24 cellular contexts compared by ENCODE assay signal in the genomic region with DNA sequence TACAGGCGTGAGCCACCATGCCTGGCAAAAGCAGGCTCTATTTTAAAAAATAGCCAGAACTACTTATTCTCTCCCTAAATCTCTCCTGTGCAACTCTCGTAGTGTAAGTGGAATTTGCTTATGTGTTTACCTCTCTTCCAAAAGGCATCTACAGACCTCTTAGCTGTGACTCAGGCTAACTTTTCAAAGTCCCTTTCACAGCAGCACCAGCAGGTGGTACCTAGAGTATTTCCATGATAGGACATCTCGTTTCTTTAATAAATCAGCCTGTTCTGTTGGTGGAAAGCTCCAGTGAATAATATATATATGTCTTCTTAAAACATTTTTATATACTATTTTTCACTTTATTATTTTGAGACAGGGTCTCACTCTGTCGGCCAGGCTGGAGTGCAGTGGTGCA.
DNase-seq lines count a peak whose midpoint lies in the region; ATAC-seq and TF ChIP-seq lines count a peak whose summit lies in the region.
"Had no signal": no experiment of that assay in that cellular context is flagged by ENCODE, and none has a peak within 500 bp of the region (broad histone marks: within the 10 kb centered on the region; RNA-seq: fewer than 3 reads in every experiment).

No MANE protein-coding gene starts in this region.

- BruUV-seq in IMR-90 (replicated peaks; lab: Mats Ljungman, UMichigan) = no TSS peak

- peak; percentile 16 for TF ChIP-seq CTCF in GM12865 (IDR thresholded peaks at IDR 0.05; ENCODE audit: insufficient read depth, low read depth, low read length, missing control alignments)
- 0 out of 2 replicates have a peak, but pooled peaks have one; percentile 1 for TF ChIP-seq CTCF in IMR-90 (conservative IDR thresholded peaks at IDR 0.05; ENCODE audit: low read depth, low read length)
- TF ChIP-seq CTCF in astrocyte of the spinal cord (IDR thresholded peaks at IDR 0.05; ENCODE audit: low read depth, low read length) = peak; percentile 18
- no peak for TF ChIP-seq CTCF in CD14-positive monocyte (IDR thresholded peaks at IDR 0.05)

- H3K4me1 ChIP-seq in IMR-90 (ENCODE audit: control insufficient read depth, insufficient read depth, low read length) (no peaks in the 10 kb centered on the region), mesendoderm (ENCODE audit: control insufficient read depth, low read depth, low read length) (peaks cover 2% of the 10 kb centered on the region)
- H3K4me1 ChIP-seq: prostate gland, stomach had no signal

- H2AK9ac ChIP-seq in IMR-90 (replicated peaks; ENCODE audit: low read depth, low read length, poor library complexity) = no peak overlapping the region

- no peaks in the 10 kb centered on the region for H4K20me1 ChIP-seq in IMR-90 (ENCODE audit: insufficient read depth, low read length)

- H2AK5ac ChIP-seq in IMR-90 (ENCODE audit: low read depth, low read length) = no peak overlapping the region
- no peak overlapping the region for H2AK5ac ChIP-seq in mesendoderm (ENCODE audit: low read length)

- no peaks in the 10 kb centered on the region for H3K27me3 Mint-ChIP-seq in activated T-cell treated with anti-CD3 and anti-CD28 coated beads, Interleukin-2, amount 50 U/mL, for 4 hours (ENCODE audit: low read depth)
- peaks cover 0 to 3% (median 0%) of the 10 kb centered on the region in 3 donors for H3K27me3 Mint-ChIP-seq in CD14-positive monocyte (ENCODE audit: low read depth in 3 of 3)

- TF ChIP-seq POLR2A in IMR-90 (IDR thresholded peaks at IDR 0.05; ENCODE audit: low read depth, low read length) = no peak

- no peak overlapping the region for H3K27ac Mint-ChIP-seq in CD14-positive monocyte
- H3K27ac Mint-ChIP-seq: activated naive CD4-positive, alpha-beta T cell treated with anti-CD3 and anti-CD28 coated beads for 36 hours; activated T-cell treated with anti-CD3 and anti-CD28 coated beads, Interleukin-2, amount 50 U/mL, for 24 hours had no signal

- intact Hi-C loops in IMR-90 (cut with micrococcal nuclease) (no loop called here), CD14-positive monocyte (cut with micrococcal nuclease) (no loop called here)

- H3K9me1 ChIP-seq in IMR-90 (ENCODE audit: insufficient read depth, low read length) = peaks cover 16% of the 10 kb centered on the region; the same call in 1 of the 2 replicates

- H2AFZ ChIP-seq in IMR-90 (replicated peaks; ENCODE audit: low read length, poor library complexity) = no peak overlapping the region

- no peaks in the 10 kb centered on the region for H3K9me3 ChIP-seq in IMR-90 (ENCODE audit: control insufficient read depth, insufficient read depth, low read length)
- H3K9me3 ChIP-seq: heart left ventricle, left ventricle myocardium inferior, prostate gland, stomach, upper lobe of left lung had no signal

- no peak for TF ChIP-seq RAD21 in IMR-90 (IDR thresholded peaks at IDR 0.05; ENCODE audit: low read length)

- no peak overlapping the region for H2BK20ac ChIP-seq in IMR-90 (ENCODE audit: low read depth, low read length)

- dilution Hi-C loops in IMR-90 (cut with HindIII; ENCODE audit: low sequenced_read_pairs, unreplicated experiment) = no loop called here

- no peak overlapping the region for H3K56ac ChIP-seq in IMR-90 (ENCODE audit: extremely low read depth, insufficient read depth, low read length)
- H3K56ac ChIP-seq in mesendoderm (ENCODE audit: low read length) = no peak overlapping the region

- no peak overlapping the region for H3K4me3 Mint-ChIP-seq in activated T-cell treated with anti-CD3 and anti-CD28 coated beads, Interleukin-2, amount 50 U/mL, for 4 hours
- H3K4me3 Mint-ChIP-seq in CD14-positive monocyte = no peak overlapping the region
- H3K4me3 Mint-ChIP-seq: activated naive CD4-positive, alpha-beta T cell treated with anti-CD3 and anti-CD28 coated beads for 36 hours; activated T-cell treated with anti-CD3 and anti-CD28 coated beads, Interleukin-2, amount 50 U/mL, for 24 hours; IgD-negative memory B cell had no signal

- in situ Hi-C loops in IMR-90 (cut with MboI; ENCODE audit: low sequenced_read_pairs) (no loop called here), astrocyte of the spinal cord (cut with HindIII; ENCODE audit: low sequenced_read_pairs) (no loop called here)

- no peak for DNase-seq in GM12865 (ENCODE audit: low read depth)
- DNase-seq in IMR-90 = peak; percentile 6
- no peak for DNase-seq in astrocyte of the spinal cord (ENCODE audit: low read depth, low spot score)
- peak; percentile 50 for DNase-seq in mesendoderm
- no peak for DNase-seq in NCI-H510A (lab: John Stamatoyannopoulos, UW)
- DNase-seq in activated T-cell treated with anti-CD3 and anti-CD28 coated beads, Interleukin-2, amount 50 U/mL, for 4 hours = no peak
- no peak for DNase-seq in CD14-positive monocyte (ENCODE audit: low spot score)
- DNase-seq in NCI-H226 = no peak
- DNase-seq: activated CD4-positive, CD25-positive, alpha-beta regulatory T cell treated with anti-CD3 and anti-CD28 coated beads, Interleukin-2, amount 50 U/mL, for 72 hours; activated naive CD4-positive, alpha-beta T cell treated with anti-CD3 and anti-CD28 coated beads for 36 hours; activated T-cell treated with anti-CD3 and anti-CD28 coated beads, Interleukin-2, amount 50 U/mL, for 24 hours; amygdala; DMS79; effector memory CD4-positive, alpha-beta T cell; heart left ventricle; left ventricle myocardium inferior; MV-4-11; NCI-H1930; NCI-H510A treated with DMSO at 0.1 percent for 48 hours; stimulated activated CD4-positive, alpha-beta T cell treated with anti-CD3 and anti-CD28 coated beads, Interleukin-4, amount 100 ng/mL, for 24 hours; stomach; upper lobe of left lung had no signal

- H4K8ac ChIP-seq in IMR-90 (ENCODE audit: low read depth in 2 of 2, low read length in 2 of 2) = no peak overlapping the region
- no peak overlapping the region for H4K8ac ChIP-seq in mesendoderm (ENCODE audit: low read depth, low read length)

- ATAC-seq in IMR-90 (ENCODE audit: low read depth) = no peak
- no peak for ATAC-seq in activated T-cell treated with anti-CD3 and anti-CD28 coated beads, Interleukin-2, amount 50 U/mL, for 4 hours
- ATAC-seq: heart left ventricle had no signal

- WGBS in IMR-90 (ENCODE audit: extremely low coverage in 2 of 2, insufficient read length in 1 of 2), 2 experiments = no CpG with 5 or more reads among the region's 4 CpGs
- WGBS in mesendoderm (ENCODE audit: extremely low coverage, insufficient coverage, low lambda C conversion rate) = no CpG with 5 or more reads among the region's 4 CpGs

- no peak overlapping the region for H4K91ac ChIP-seq in IMR-90 (ENCODE audit: insufficient read depth, low read depth, low read length)

- H4K5ac ChIP-seq in IMR-90 (ENCODE audit: low read depth, low read length) (no peak overlapping the region), mesendoderm (ENCODE audit: low read length) (no peak overlapping the region)

- H3K4me2 ChIP-seq in IMR-90 (ENCODE audit: low read depth, low read length) (no peak overlapping the region), mesendoderm (ENCODE audit: low read length) (no peak overlapping the region)

- H3K23ac ChIP-seq in IMR-90 (ENCODE audit: low read depth, low read length) (no peak overlapping the region), mesendoderm (ENCODE audit: low read length) (no peak overlapping the region)

- H2BK5ac ChIP-seq in IMR-90 (ENCODE audit: low read depth, low read length, poor library complexity, severe bottlenecking) (no peak overlapping the region), mesendoderm (ENCODE audit: low read length) (no peak overlapping the region)

- no peak overlapping the region for H3K4me3 ChIP-seq in GM12865 (ENCODE audit: low read depth, low read length)
- H3K4me3 ChIP-seq in IMR-90 (ENCODE audit: insufficient read depth, low read depth, low read length) = no peak overlapping the region
- no peak overlapping the region for H3K4me3 ChIP-seq in astrocyte of the spinal cord (ENCODE audit: low read depth, low read length)
- H3K4me3 ChIP-seq in mesendoderm (ENCODE audit: low read length) = no peak overlapping the region
- H3K4me3 ChIP-seq: heart left ventricle, left ventricle myocardium inferior, prostate gland, stomach, upper lobe of left lung had no signal

- POLR2A ChIA-PET in IMR-90 (lab: Charles Lee; ENCODE audit: unreplicated experiment) = no interaction called here

- H3K27me3 ChIP-seq in IMR-90 (ENCODE audit: control insufficient read depth, insufficient read depth, low read length) (no peaks in the 10 kb centered on the region), mesendoderm (ENCODE audit: insufficient read depth, low read length, poor library complexity) (no peaks in the 10 kb centered on the region)
- H3K27me3 ChIP-seq: heart left ventricle, stomach, upper lobe of left lung had no signal

- H3K27ac ChIP-seq in IMR-90 (ENCODE audit: insufficient read depth, low read length) = no peak overlapping the region
- no peak overlapping the region for H3K27ac ChIP-seq in mesendoderm (ENCODE audit: low read depth, low read length)
- H3K27ac ChIP-seq: left ventricle myocardium inferior, prostate gland, stomach, upper lobe of left lung had no signal

- no peak overlapping the region for H2BK15ac ChIP-seq in IMR-90 (ENCODE audit: low read depth, low read length)
- no peak overlapping the region for H2BK15ac ChIP-seq in mesendoderm (replicated peaks; ENCODE audit: low read depth)

- peaks cover 8% of the 10 kb centered on the region for H3K79me2 ChIP-seq in mesendoderm (ENCODE audit: control insufficient read depth, insufficient read depth, low read length)

- H3K9me3 Mint-ChIP-seq in activated T-cell treated with anti-CD3 and anti-CD28 coated beads, Interleukin-2, amount 50 U/mL, for 4 hours = no peaks in the 10 kb centered on the region
- no peaks in the 10 kb centered on the region for H3K9me3 Mint-ChIP-seq in CD14-positive monocyte
- H3K9me3 Mint-ChIP-seq: activated naive CD4-positive, alpha-beta T cell treated with anti-CD3 and anti-CD28 coated beads for 36 hours; activated T-cell treated with anti-CD3 and anti-CD28 coated beads, Interleukin-2, amount 50 U/mL, for 24 hours; IgD-negative memory B cell had no signal

- H2BK120ac ChIP-seq in IMR-90 (ENCODE audit: low read depth, low read length) (no peak overlapping the region), mesendoderm (ENCODE audit: low read depth, low read length) (no peak overlapping the region)

- CTCF ChIA-PET in IMR-90 (lab: Yijun Ruan, JAX) = no interaction called here

- peaks cover 0 to 7% of the 10 kb centered on the region in 2 experiments; a peak in 2 of 4 replicates for H3K79me1 ChIP-seq in IMR-90 (ENCODE audit: low read depth in 1 of 2, low read length in 2 of 2)
- H3K79me1 ChIP-seq in mesendoderm (ENCODE audit: low read length) = peaks cover 8% of the 10 kb centered on the region

- H3K4me1 Mint-ChIP-seq in activated T-cell treated with anti-CD3 and anti-CD28 coated beads, Interleukin-2, amount 50 U/mL, for 4 hours (ENCODE audit: low read depth) = peaks cover 4% of the 10 kb centered on the region
- H3K4me1 Mint-ChIP-seq in CD14-positive monocyte = peaks cover 14% of the 10 kb centered on the region

- H3K14ac ChIP-seq in IMR-90 (replicated peaks; ENCODE audit: low read depth, low read length) = no peak overlapping the region

- H3K4ac ChIP-seq in IMR-90 (ENCODE audit: low read depth, low read length) (no peak overlapping the region), mesendoderm (ENCODE audit: low read depth, low read length) (no peak overlapping the region)

- no peaks in the 10 kb centered on the region for H3K36me3 Mint-ChIP-seq in activated T-cell treated with anti-CD3 and anti-CD28 coated beads, Interleukin-2, amount 50 U/mL, for 4 hours (ENCODE audit: insufficient read depth)
- peaks cover 0 to 5% of the 10 kb centered on the region in 2 donors for H3K36me3 Mint-ChIP-seq in CD14-positive monocyte
- H3K36me3 Mint-ChIP-seq: IgD-negative memory B cell had no signal

- H3K18ac ChIP-seq in IMR-90 (ENCODE audit: low read depth, low read length) = no peak overlapping the region
- H3K18ac ChIP-seq in mesendoderm (ENCODE audit: low read length) = no peak overlapping the region

- H3K36me3 ChIP-seq in IMR-90 (ENCODE audit: control insufficient read depth, insufficient read depth, low read length) (peaks cover 6% of the 10 kb centered on the region; the same call in 1 of the 2 replicates), mesendoderm (ENCODE audit: control insufficient read depth, insufficient read depth, low read length) (no peaks in the 10 kb centered on the region)
- H3K36me3 ChIP-seq: prostate gland had no signal

- no peak overlapping the region for H3K9ac ChIP-seq in IMR-90 (ENCODE audit: low read depth, low read length)
- no peak overlapping the region for H3K9ac ChIP-seq in mesendoderm (ENCODE audit: low read length)

Comparison
In these comparisons a context has a peak if more than half of its experiments do, and no peak if none do; other contexts are left out.
1. DNase-seq: peak in IMR-90 (single experiment) and mesendoderm (single experiment); none in GM12865 (single experiment), astrocyte of the spinal cord (single experiment), NCI-H510A (single experiment), activated T-cell treated with anti-CD3 and anti-CD28 coated beads, Interleukin-2, amount 50 U/mL, for 4 hours (single experiment), CD14-positive monocyte (single experiment) and NCI-H226 (single experiment).